ENCODE assay signal across 22 cellular contexts in genomic region chr2:31300309-31300708, GRCh38.
"Had no signal": no experiment of that assay in that cellular context is flagged by ENCODE, and none has a peak within 500 bp of the region (broad histone marks: within the 10 kb centered on the region; RNA-seq: fewer than 3 reads in every experiment).

No MANE protein-coding gene starts in this region.

- ATAC-seq: HepG2 had no signal

- H3K9me3 ChIP-seq: MG63, SJSA1 had no signal

- H3K27me3 ChIP-seq: MG63, SJSA1 had no signal

- H3K4me3 ChIP-seq: MG63, SJSA1, SK-N-MC had no signal

- DNase-seq: IMR-90, Karpas-422, KG1, MG63, NCI-H1092, NCI-H1105 treated with DMSO at 0.1 percent for 48 hours, NCI-H1417 treated with DMSO at 0.1 percent for 48 hours, NCI-H146, NCI-H1694 treated with DMSO at 0.1 percent for 48 hours, NCI-H2029, NCI-H2081 treated with DMSO at 0.1 percent for 48 hours, NCI-H2171, NCI-H226, NCI-H446, NCI-H510A, NCI-H69, Right ventricle myocardium superior, RPMI8226, SIG-M5 had no signal

- H3K36me3 ChIP-seq: MG63, SJSA1 had no signal

- H3K27ac ChIP-seq: SJSA1, SK-N-MC had no signal
